In genomic region chr12:18683603-18684002, GRCh38 we compare ENCODE assay signal across 21 cellular contexts. TPM values are rescaled to one million over a fixed set of nuclear protein-coding genes. Genes with fewer than 3 reads are reported as not detected.
DNase-seq lines count a peak whose midpoint lies in the region; FAIRE-seq and TF ChIP-seq lines count a peak whose summit lies in the region.
"Had no signal": no experiment of that assay in that cellular context is flagged by ENCODE, and none has a peak within 500 bp of the region (broad histone marks: within the 10 kb centered on the region; RNA-seq: fewer than 3 reads in every experiment).

No MANE protein-coding gene starts in this region.

- no peak overlapping the region for H3K27ac ChIP-seq in RWPE1
- H3K27ac ChIP-seq: cardiac muscle cell, hepatocyte, parathyroid adenoma, vagina had no signal

- no peak for DNase-seq in H54 (ENCODE audit: insufficient read length, low spot score)
- peak; percentile 31 for DNase-seq in RWPE1 (ENCODE audit: low spot score)
- peak; percentile 6 to 19 for DNase-seq in erythroblast (lab: John Stamatoyannopoulos, UW)
- no peak for DNase-seq in osteocyte (ENCODE audit: extremely low spot score, unreplicated experiment)
- DNase-seq in Ammon's horn (ENCODE audit: low spot score): no peak
- DNase-seq in KG1 (lab: John Stamatoyannopoulos, UW): no peak
- DNase-seq in NCI-H2196 (lab: John Stamatoyannopoulos, UW; ENCODE audit: unreplicated experiment): no peak
- DNase-seq: activated naive CD4-positive, alpha-beta T cell treated with Interleukin-2 at 50 U/mL for 16 hours; CD4-positive, CD25-positive, alpha-beta regulatory T cell; DND-41; left colon; NCI-H187 treated with DMSO at 0.1 percent for 48 hours; NCI-H526 treated with DMSO at 0.1 percent for 48 hours; RPMI8226; stimulated activated naive CD4-positive, alpha-beta T cell treated with Interleukin-2 at 50 U/mL for 16 hours had no signal

- H3K36me3 Mint-ChIP-seq in osteocyte (ENCODE audit: unreplicated experiment): no peaks in the 10 kb centered on the region
- H3K36me3 Mint-ChIP-seq: CD4-positive, CD25-positive, alpha-beta regulatory T cell had no signal

- TF ChIP-seq CTCF in RWPE1 (conservative IDR thresholded peaks at IDR 0.05; ENCODE audit: low read depth) (no peak), osteocyte (IDR thresholded peaks at IDR 0.05) (no peak)

- no peak overlapping the region for H3K4me3 Mint-ChIP-seq in osteocyte (ENCODE audit: unreplicated experiment)
- H3K4me3 Mint-ChIP-seq: CD4-positive, CD25-positive, alpha-beta regulatory T cell; T-helper 1 cell treated with Interleukin-12 subunit alpha and Interleukin-12 subunit beta and Interleukin-4 antibody, amounts not matched to agents 30 μg/mL and 1 μg/mL, for 36 hours had no signal

- CTCF ChIA-PET in RWPE1 (lab: Yijun Ruan, JAX): interaction anchor here (0.6 kb wide), 1 partner anchor 9 kb away, joined by 4 read pairs; no protein-coding TSS in a partner anchor

- H3K27me3 Mint-ChIP-seq in osteocyte (ENCODE audit: unreplicated experiment): no peaks in the 10 kb centered on the region
- H3K27me3 Mint-ChIP-seq: CD4-positive, CD25-positive, alpha-beta regulatory T cell had no signal

- FAIRE-seq in H54 (lab: Jason Lieb, UNC): peak; percentile 78
- FAIRE-seq: GM12891 had no signal

- POLR2A ChIA-PET in RWPE1 (lab: Yijun Ruan, JAX; ENCODE audit: low non-redundant PET): no interaction called here

- peak overlapping the region; percentile 35 for H3K27ac Mint-ChIP-seq in osteocyte (ENCODE audit: unreplicated experiment)
- H3K27ac Mint-ChIP-seq: CD4-positive, CD25-positive, alpha-beta regulatory T cell; T-helper 1 cell treated with Interleukin-12 subunit alpha and Interleukin-12 subunit beta and Interleukin-4 antibody, amounts not matched to agents 30 μg/mL and 1 μg/mL, for 36 hours had no signal

- TF ChIP-seq POLR2A in H54 (IDR thresholded peaks at IDR 0.05; ENCODE audit: low read depth, low read length) (no peak), erythroblast (IDR thresholded peaks at IDR 0.05; ENCODE audit: low read length) (no peak)

- peaks cover 3% of the 10 kb centered on the region for H3K4me1 Mint-ChIP-seq in osteocyte (ENCODE audit: unreplicated experiment)
- H3K4me1 Mint-ChIP-seq: CD4-positive, CD25-positive, alpha-beta regulatory T cell had no signal

- H3K9me3 Mint-ChIP-seq in osteocyte (ENCODE audit: unreplicated experiment): no peaks in the 10 kb centered on the region
- H3K9me3 Mint-ChIP-seq: T-helper 1 cell treated with Interleukin-12 subunit alpha and Interleukin-12 subunit beta and Interleukin-4 antibody, amounts not matched to agents 30 μg/mL and 1 μg/mL, for 36 hours had no signal

RNA-seq across cellular contexts. Expression of gene PLCZ1, which starts 54.2 kb away (rescaled TPM):
- total RNA-seq in osteocyte: not detected in 2 replicates
- total RNA-seq: cardiac muscle cell; CD4-positive, CD25-positive, alpha-beta regulatory T cell; hepatocyte; left colon; vagina had no signal

RNA-seq across cellular contexts. Expression of gene CAPZA3, which starts 54.3 kb away (rescaled TPM):
- total RNA-seq in osteocyte: not detected in 2 replicates
- total RNA-seq: cardiac muscle cell; CD4-positive, CD25-positive, alpha-beta regulatory T cell; hepatocyte; left colon; vagina had no signal

Comparison
In these comparisons a context has a peak if more than half of its experiments do, and no peak if none do; other contexts are left out.
1. DNase-seq: peak in RWPE1 (single experiment) and erythroblast (2 of 2); none in H54 (single experiment), osteocyte (single experiment), Ammon's horn (single experiment), KG1 (single experiment) and NCI-H2196 (single experiment).